Comparison of ENCODE assay signal across 8 cellular contexts in the genomic region with DNA sequence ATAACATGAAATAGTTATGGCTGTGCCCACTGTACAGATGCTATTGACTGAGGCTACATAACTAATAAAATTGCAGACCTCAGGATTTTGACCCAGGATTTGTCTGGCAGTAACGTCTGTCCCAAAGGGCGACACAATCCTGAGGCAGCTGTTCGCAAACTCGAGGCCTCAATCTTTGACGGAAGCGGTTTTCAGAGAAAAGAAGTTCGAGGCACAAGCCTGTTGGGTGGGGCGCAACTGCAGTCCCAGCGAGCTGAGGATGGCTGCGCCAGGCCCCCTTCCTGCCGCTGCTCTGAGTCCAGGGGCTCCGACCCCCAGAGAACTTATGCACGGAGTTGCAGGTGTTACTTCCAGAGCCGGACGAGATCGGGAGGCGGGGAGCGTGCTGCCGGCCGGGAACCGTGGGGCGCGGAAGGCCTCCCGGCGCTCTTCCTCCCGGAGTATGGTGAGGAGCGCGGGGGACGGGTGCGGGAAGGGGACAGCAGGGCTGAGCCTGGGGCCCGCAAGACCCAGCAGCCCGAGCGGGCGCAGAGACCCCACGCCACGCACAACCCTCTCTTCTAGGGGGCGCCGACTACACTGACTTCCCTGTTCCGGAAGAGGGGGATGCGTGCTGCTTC. TPM values are rescaled to one million over a fixed set of nuclear protein-coding genes. Genes with fewer than 3 reads are reported as not detected.
A peak's percentile ranks its signal among the peaks of the same experiment; 100 is the strongest.
DNase-seq lines count a peak whose midpoint lies in the region; ATAC-seq and TF ChIP-seq lines count a peak whose summit lies in the region.

A gene (plus strand): TSS at position 242 of the 620 bp plus-strand sequence. CDS start 18 bp downstream, at position 260.

- no peak within 1 kb of the TSS for H3K4me2 ChIP-seq in MM.1S (ENCODE audit: low read depth, low read length)

- ATAC-seq in gastroesophageal sphincter (peak; percentile 50), sciatic nerve (peak; percentile 67)

- no peak within 1 kb of the TSS for H2AFZ ChIP-seq in MM.1S (ENCODE audit: low read length)

- no peak for TF ChIP-seq EP300 in gastroesophageal sphincter (IDR thresholded peaks at IDR 0.05)

- H3K4me3 ChIP-seq in HL-60 (replicated peaks; ENCODE audit: insufficient read depth, low read length) (peak within 1 kb of the TSS; percentile 37), gastroesophageal sphincter (peak within 1 kb of the TSS; percentile 49 to 55), MM.1S (ENCODE audit: low read length) (no peak within 1 kb of the TSS)

- H3K9ac ChIP-seq in MM.1S (ENCODE audit: low read length): no peak within 1 kb of the TSS

- 19% methylated on average over 3 of the region's 40 CpGs; no CpG with 5 or more reads in 1 of the 2 donors for WGBS in gastroesophageal sphincter (ENCODE audit: low coverage in 1 of 2), 2 donors

- H3K36me3 ChIP-seq in gastroesophageal sphincter (peaks cover 0 to 17% of the 10 kb centered on the region in 2 donors), MM.1S (replicated peaks; ENCODE audit: insufficient read depth, low read length) (no peaks in the 10 kb centered on the region)

- TF ChIP-seq CTCF in HL-60 (IDR thresholded peaks at IDR 0.05; ENCODE audit: insufficient read depth, low read length) (no peak), gastroesophageal sphincter (IDR thresholded peaks at IDR 0.05) (no peak), MM.1S (IDR thresholded peaks at IDR 0.05; ENCODE audit: low read length) (no peak)

- intact Hi-C loops in sciatic nerve (cut with DNase I): no loop called here

- TF ChIP-seq POLR2A in gastroesophageal sphincter (IDR thresholded peaks at IDR 0.05): no peak

- H3K27me3 ChIP-seq in HL-60 (ENCODE audit: insufficient read depth, poor library complexity, severe bottlenecking) (no peaks in the 10 kb centered on the region), gastroesophageal sphincter (no peaks in the 10 kb centered on the region), MM.1S (replicated peaks; ENCODE audit: insufficient read depth, low read length) (no peaks in the 10 kb centered on the region)

- H3K27ac ChIP-seq in HL-60 (replicated peaks) (no peak within 1 kb of the TSS), gastroesophageal sphincter (peak within 1 kb of the TSS in 1 of 4 donors; percentile 62), MM.1S (ENCODE audit: low read length) (no peak within 1 kb of the TSS)

- H3F3A ChIP-seq in MM.1S (ENCODE audit: insufficient read depth, low read length): no peaks in the 10 kb centered on the region

- H3K4me1 ChIP-seq in gastroesophageal sphincter (peaks cover 0 to 17% (median 0%) of the 10 kb centered on the region in 3 donors), MM.1S (ENCODE audit: low read length) (no peaks in the 10 kb centered on the region)

- H3K9me3 ChIP-seq in gastroesophageal sphincter (peaks cover 0 to 13% (median 0%) of the 10 kb centered on the region in 3 donors), MM.1S (replicated peaks; ENCODE audit: insufficient read depth, low read length) (no peaks in the 10 kb centered on the region; the same call in 1 of the 2 replicates)

- no peaks in the 10 kb centered on the region for H3K9me2 ChIP-seq in MM.1S (replicated peaks; ENCODE audit: insufficient read depth, low read length)

- H3K79me2 ChIP-seq in MM.1S (ENCODE audit: low read length): no peaks in the 10 kb centered on the region

- DNase-seq in HL-60 (ENCODE audit: low read depth in 1 of 2, low spot score in 1 of 2) (no peak), activated T-cell treated with anti-CD3 and anti-CD28 coated beads for 48 hours (ENCODE audit: low read depth) (peak; percentile 18), sciatic nerve (ENCODE audit: low spot score) (no peak), NCI-H748 (lab: John Stamatoyannopoulos, UW; ENCODE audit: unreplicated experiment) (no peak), MM.1S (no peak), NCI-H2196 (lab: John Stamatoyannopoulos, UW; ENCODE audit: unreplicated experiment) (no peak), NCI-H69 (lab: John Stamatoyannopoulos, UW) (no peak)

- no peaks in the 10 kb centered on the region for H4K20me1 ChIP-seq in MM.1S (ENCODE audit: insufficient read depth, low read length)

RNA-seq across cellular contexts. Expression of the gene that starts here (rescaled TPM):
- total RNA-seq in gastroesophageal sphincter (1 to 10 TPM in 2 of 4 donors, under 1 TPM in 1, not detected in 1; 0.42 to 2.7 (median 1.1) TPM), sciatic nerve (3.3 TPM)
